In genomic region chr15:101497484-101498034, GRCh38 we compare ENCODE assay signal across 32 cellular contexts. TPM values are rescaled to one million over a fixed set of nuclear protein-coding genes. Genes with fewer than 3 reads are reported as not detected.
DNase-seq lines count a peak whose midpoint lies in the region; ATAC-seq, FAIRE-seq and TF ChIP-seq lines count a peak whose summit lies in the region.
"Had no signal": no experiment of that assay in that cellular context is flagged by ENCODE, and none has a peak within 500 bp of the region (broad histone marks: within the 10 kb centered on the region; RNA-seq: fewer than 3 reads in every experiment).

No MANE protein-coding gene starts in this region.

- intact Hi-C loops in esophagus muscularis mucosa (cut with DNase I), result loop anchor here (5.0 kb wide), 1 partner anchor 195 kb away; no protein-coding TSS in a partner anchor

- peaks cover 33% of the 10 kb centered on the region for H3K27me3 Mint-ChIP-seq in nephron progenitor cell (ENCODE audit: low read depth, poor library complexity)

- peaks cover 0 to 56% (median 3%) of the 10 kb centered on the region in 4 donors for H3K27me3 ChIP-seq in esophagus muscularis mucosa
- H3K27me3 ChIP-seq: MG63, ovary had no signal

- no peaks in the 10 kb centered on the region for H3K36me3 Mint-ChIP-seq in nephron progenitor cell (ENCODE audit: low read depth)
- H3K36me3 Mint-ChIP-seq: activated naive CD8-positive, alpha-beta T cell treated with anti-CD3 and anti-CD28 coated beads for 36 hours; CD4-positive, CD25-positive, alpha-beta regulatory T cell; naive thymus-derived CD4-positive, alpha-beta T cell had no signal

- peaks cover 70% of the 10 kb centered on the region for H3K4me1 Mint-ChIP-seq in nephron progenitor cell

- no peak overlapping the region for H3K4me3 ChIP-seq in esophagus muscularis mucosa
- H3K4me3 ChIP-seq: esophagus squamous epithelium, HAP-1, MG63, ovary, spleen had no signal

- no peaks in the 10 kb centered on the region for H3K9me3 Mint-ChIP-seq in nephron progenitor cell
- H3K9me3 Mint-ChIP-seq: activated CD4-positive, alpha-beta memory T cell treated with anti-CD3 and anti-CD28 coated beads, Interleukin-2, amount 10 ng/mL, durations not matched to agents 7 days and 5 days; activated naive CD8-positive, alpha-beta T cell treated with anti-CD3 and anti-CD28 coated beads for 36 hours had no signal

- no peak for FAIRE-seq in RCC 7860 (lab: Jason Lieb, UNC)
- FAIRE-seq: D721Med, frontal cortex, GM12891, TTC549 had no signal

- H3K27ac ChIP-seq in esophagus muscularis mucosa (replicated peaks in 1 of 4), result no peak overlapping the region
- H3K27ac ChIP-seq: ovary had no signal

- no peak for TF ChIP-seq CTCF in GM20000 (IDR thresholded peaks at IDR 0.05; ENCODE audit: extremely low read depth, missing control alignments)
- no peak for TF ChIP-seq CTCF in esophagus muscularis mucosa (IDR thresholded peaks at IDR 0.05)
- no peak for TF ChIP-seq CTCF in nephron progenitor cell (IDR thresholded peaks at IDR 0.05)

- H3K4me3 Mint-ChIP-seq in nephron progenitor cell, result peak overlapping the region; percentile 12
- H3K4me3 Mint-ChIP-seq: activated CD4-positive, alpha-beta memory T cell treated with anti-CD3 and anti-CD28 coated beads, Interleukin-2, amount 10 ng/mL, durations not matched to agents 7 days and 5 days; activated naive CD8-positive, alpha-beta T cell treated with anti-CD3 and anti-CD28 coated beads for 36 hours; CD4-positive, CD25-positive, alpha-beta regulatory T cell had no signal

- ATAC-seq in HG03097 (IDR thresholded peaks at IDR 0.05; ENCODE audit: low FRiP score, unreplicated experiment) (no peak), GM18517 (IDR thresholded peaks at IDR 0.05; ENCODE audit: unreplicated experiment) (no peak)
- ATAC-seq: activated CD4-positive, CD25-positive, alpha-beta regulatory T cell treated with anti-CD3 and anti-CD28 coated beads, Interleukin-2, amount 50 U/mL, for 24 hours; naive thymus-derived CD4-positive, alpha-beta T cell had no signal

- H3K9me3 ChIP-seq in esophagus muscularis mucosa, result no peaks in the 10 kb centered on the region
- H3K9me3 ChIP-seq: esophagus squamous epithelium, HAP-1, MG63, ovary, spleen had no signal

- peaks cover 9 to 26% (median 18%) of the 10 kb centered on the region in 4 donors for H3K4me1 ChIP-seq in esophagus muscularis mucosa
- H3K4me1 ChIP-seq: HAP-1 had no signal

- no peak for TF ChIP-seq POLR2A in esophagus muscularis mucosa (IDR thresholded peaks at IDR 0.05; ENCODE audit: low read depth)

- no peaks in the 10 kb centered on the region for H3K36me3 ChIP-seq in esophagus muscularis mucosa
- H3K36me3 ChIP-seq: esophagus squamous epithelium, HAP-1, MG63, ovary, spleen had no signal

- peak overlapping the region; percentile 26 for H3K27ac Mint-ChIP-seq in nephron progenitor cell
- H3K27ac Mint-ChIP-seq: activated CD4-positive, alpha-beta memory T cell treated with anti-CD3 and anti-CD28 coated beads, Interleukin-2, amount 10 ng/mL, durations not matched to agents 7 days and 5 days; activated naive CD8-positive, alpha-beta T cell treated with anti-CD3 and anti-CD28 coated beads for 36 hours had no signal

- peak; percentile 48 for DNase-seq in ELF-1 (ENCODE audit: low read depth, low spot score)
- DNase-seq in GM20000 (ENCODE audit: low spot score), result peak; percentile 5
- DNase-seq in esophagus muscularis mucosa (ENCODE audit: extremely low spot score), result peak; percentile 80
- DNase-seq in nephron progenitor cell, result no peak
- no peak for DNase-seq in RCC 7860 (ENCODE audit: low spot score)
- DNase-seq: activated CD4-positive, alpha-beta memory T cell treated with anti-CD3 and anti-CD28 coated beads, Interleukin-2, amount 10 ng/mL, durations not matched to agents 7 days and 5 days; activated effector memory CD4-positive, alpha-beta T cell treated with Interleukin-2 at 50 U/mL for 16 hours; activated naive CD8-positive, alpha-beta T cell treated with anti-CD3 and anti-CD28 coated beads for 36 hours; aorta; caudate nucleus; esophagus squamous epithelium; KBM-7; mesendoderm; MG63; naive thymus-derived CD4-positive, alpha-beta T cell; NCI-H1417; NCI-H2081 treated with DMSO at 0.1 percent for 48 hours; NCI-H226; NCI-H69; ovary; retina; spleen; stimulated activated CD4-positive, alpha-beta T cell treated with anti-CD3 and anti-CD28 coated beads, Interleukin-2, amount 100 ng/mL, for 48 hours had no signal

- TF ChIP-seq EP300 in esophagus muscularis mucosa (IDR thresholded peaks at IDR 0.05), result no peak

- WGBS in esophagus muscularis mucosa, result 76% methylated on average over 20 of the region's 20 CpGs

RNA-seq across cellular contexts. Expression of gene PCSK6, which starts 8.1 kb away (rescaled TPM):
- total RNA-seq in esophagus muscularis mucosa, result 10 to 100 TPM; 13.6 to 24.1 (median 15.3) TPM

Comparison
In these comparisons a context has a peak if more than half of its experiments do, and no peak if none do; other contexts are left out.
1. DNase-seq: peak in ELF-1 (single experiment), GM20000 (single experiment) and esophagus muscularis mucosa (single experiment); none in nephron progenitor cell (single experiment) and RCC 7860 (single experiment).